Comparison of ENCODE assay signal across 25 cellular contexts in genomic region chr16:1926223-1926718, GRCh38. TPM values are rescaled to one million over a fixed set of nuclear protein-coding genes. Genes with fewer than 3 reads are reported as not detected.
"Had no signal": no experiment of that assay in that cellular context is flagged by ENCODE, and none has a peak within 500 bp of the region (broad histone marks: within the 10 kb centered on the region; RNA-seq: fewer than 3 reads in every experiment).

No MANE protein-coding gene starts in this region.

- H3K27ac ChIP-seq: ascending aorta, body of pancreas, PC-9 had no signal

- H3K4me3 ChIP-seq: ascending aorta, body of pancreas, PC-9 had no signal

- H3K36me3 Mint-ChIP-seq: WTC11 had no signal

- H3K9me3 ChIP-seq: ascending aorta, body of pancreas had no signal

- H3K27ac Mint-ChIP-seq: activated CD8-positive, alpha-beta T cell treated with anti-CD3 and anti-CD28 coated beads, Interleukin-2, amount 10 ng/mL, durations not matched to agents 7 days and 5 days; T-helper 17 cell; WTC11 had no signal

- H3K36me3 ChIP-seq: ascending aorta had no signal

- H3K9me3 Mint-ChIP-seq: central memory CD8-positive, alpha-beta T cell had no signal

- DNase-seq: activated CD4-positive, alpha-beta T cell treated with anti-CD3 and anti-CD28 coated beads for 48 hours; activated CD4-positive, alpha-beta T cell treated with anti-CD3 and anti-CD28 coated beads, Interleukin-2, amount 50 U/mL, for 4 hours; activated CD4-positive, CD25-positive, alpha-beta regulatory T cell treated with anti-CD3 and anti-CD28 coated beads, Interleukin-2, amount 50 U/mL, for 72 hours; activated CD8-positive, alpha-beta memory T cell treated with anti-CD3 and anti-CD28 coated beads, Interleukin-2, amount 50 U/mL, for 48 hours; activated CD8-positive, alpha-beta T cell treated with anti-CD3 and anti-CD28 coated beads, Interleukin-2, amount 10 ng/mL, durations not matched to agents 7 days and 5 days; activated naive CD4-positive, alpha-beta T cell treated with anti-CD3 and anti-CD28 coated beads, Interleukin-2, amount 50 U/mL, for 16 hours; activated T-cell treated with anti-CD3 and anti-CD28 coated beads, Interleukin-2, amount 50 U/mL, for 1 hour; amniotic stem cell; body of pancreas; NCI-H1048; NCI-H146; NCI-H187 treated with DMSO at 0.1 percent for 48 hours; NCI-H2081 treated with DMSO at 0.1 percent for 48 hours; NCI-H446; NCI-H524; PC-9; SHP77 treated with DMSO at 0.1 percent for 48 hours; T-helper 17 cell; T-helper 9 cell had no signal

- H3K4me2 ChIP-seq: PC-9 had no signal

- H3K4me1 Mint-ChIP-seq: central memory CD8-positive, alpha-beta T cell had no signal

- ATAC-seq: activated CD8-positive, alpha-beta T cell treated with anti-CD3 and anti-CD28 coated beads, Interleukin-2, amount 10 ng/mL, durations not matched to agents 7 days and 5 days; body of pancreas; T-helper 17 cell; WTC11 had no signal

- H3K4me3 Mint-ChIP-seq: activated CD8-positive, alpha-beta T cell treated with anti-CD3 and anti-CD28 coated beads, Interleukin-2, amount 10 ng/mL, durations not matched to agents 7 days and 5 days; central memory CD8-positive, alpha-beta T cell; T-helper 17 cell; WTC11 had no signal

- H3K27me3 ChIP-seq: ascending aorta had no signal

- H2AFZ ChIP-seq: PC-9 had no signal

RNA-seq across cellular contexts. Expression of gene HS3ST6, which starts 8.1 kb away (rescaled TPM):
- total RNA-seq: activated CD8-positive, alpha-beta T cell treated with anti-CD3 and anti-CD28 coated beads, Interleukin-2, amount 10 ng/mL, durations not matched to agents 7 days and 5 days; ascending aorta; body of pancreas; LHCN-M2; M059J; PC-9; SK-MEL-5; T-helper 17 cell had no signal

RNA-seq across cellular contexts. Expression of gene RPL3L, which starts 28.2 kb away (rescaled TPM):
- total RNA-seq: ascending aorta, LHCN-M2, M059J, SK-MEL-5, T-helper 17 cell had no signal
